25 cellular contexts compared by ENCODE assay signal in genomic region chr10:103510791-103511757, GRCh38. TPM values are rescaled to one million over a fixed set of nuclear protein-coding genes. Genes with fewer than 3 reads are reported as not detected.
A peak's percentile ranks its signal among the peaks of the same experiment; 100 is the strongest.
DNase-seq lines count a peak whose midpoint lies in the region; FAIRE-seq lines count a peak whose summit lies in the region.
"Had no signal": no experiment of that assay in that cellular context is flagged by ENCODE, and none has a peak within 500 bp of the region (broad histone marks: within the 10 kb centered on the region; RNA-seq: fewer than 3 reads in every experiment).

No MANE protein-coding gene starts in this region.

- no peaks in the 10 kb centered on the region for H3K27me3 ChIP-seq in H7 (ENCODE audit: control insufficient read depth, insufficient read depth, low read length)
- H3K27me3 ChIP-seq in small intestine (ENCODE audit: control insufficient read depth in 2 of 2, insufficient read depth in 2 of 2, low read length in 2 of 2): no peaks in the 10 kb centered on the region

- no peak overlapping the region for H3K27ac ChIP-seq in small intestine (ENCODE audit: low read depth in 1 of 2, low read length in 1 of 2)
- H3K27ac ChIP-seq: A549 had no signal

- 68 to 83% (median 70%) methylated on average over 10 of the region's 10 CpGs for WGBS in small intestine, 3 donors

- FAIRE-seq in small intestine (lab: Jason Lieb, UNC) (no peak), RCC 7860 (lab: Jason Lieb, UNC) (no peak)
- FAIRE-seq: A549, D721Med, GM12892 had no signal

- H3K9me3 ChIP-seq in small intestine (ENCODE audit: control insufficient read depth, low read depth): no peaks in the 10 kb centered on the region
- H3K9me3 ChIP-seq: A549 had no signal

- peaks cover 2 to 3% of the 10 kb centered on the region in 2 donors for H3K4me1 ChIP-seq in small intestine (ENCODE audit: control insufficient read depth in 2 of 2, insufficient read depth in 1 of 2, low read depth in 1 of 2, low read length in 1 of 2)
- H3K4me1 ChIP-seq: A549 had no signal

- peak; percentile 0 for DNase-seq in AG08395 (ENCODE audit: low spot score)
- peak; percentile 19 for DNase-seq in H7
- peak; percentile 17 for DNase-seq in islet precursor cell
- DNase-seq in small intestine: peak; percentile 68
- no peak for DNase-seq in NCI-H2196 (lab: John Stamatoyannopoulos, UW; ENCODE audit: unreplicated experiment)
- DNase-seq in stimulated activated CD4-positive, alpha-beta T cell treated with anti-CD3 and anti-CD28 coated beads, Interleukin-1b, Interleukin-23, amount 100 ng/mL, for 48 hours: no peak
- DNase-seq in RCC 7860 (ENCODE audit: low spot score): no peak
- no peak for DNase-seq in NAMALWA (ENCODE audit: low spot score)
- DNase-seq: C1 segment of cervical spinal cord; CD8-positive, alpha-beta memory T cell; Kasumi-1; MM.1S; NCI-H1092 treated with DMSO at 0.1 percent for 48 hours; NCI-H146; NCI-H2029 treated with DMSO at 0.1 percent for 48 hours; NCI-H2171 treated with DMSO at 0.1 percent for 48 hours; NCI-H774; OCI-M1; SHP77 had no signal

- no peak overlapping the region for H3K4me3 ChIP-seq in H7 (ENCODE audit: insufficient read depth, low read depth, low read length)
- no peak overlapping the region for H3K4me3 ChIP-seq in small intestine (ENCODE audit: low read depth in 1 of 2, low read length in 2 of 2)
- H3K4me3 ChIP-seq: A549, GM23338 had no signal

- no peaks in the 10 kb centered on the region for H3K36me3 ChIP-seq in H7 (replicated peaks; ENCODE audit: control insufficient read depth, insufficient read depth, low read length)
- no peaks in the 10 kb centered on the region for H3K36me3 ChIP-seq in small intestine (ENCODE audit: control insufficient read depth in 2 of 2, insufficient read depth in 2 of 2, low read length in 2 of 2)

RNA-seq across cellular contexts. Expression of gene NEURL1, which starts 17.6 kb away (rescaled TPM):
- total RNA-seq in H7 (2014; rRNA removed; shearing (Covaris generic)): 7.9 and 16.5 TPM in 2 replicates
- 10 to 100 TPM; 14.6 to 25.7 (median 15.9) TPM for polyA plus RNA-seq in small intestine
- total RNA-seq: NCI-H460, RPMI7951 had no signal

RNA-seq across cellular contexts. Expression of gene CALHM3, which starts 32.0 kb away (rescaled TPM):
- total RNA-seq in H7 (2014; rRNA removed; shearing (Covaris generic)): 0.10 and 0.15 TPM in 2 replicates
- not detected for polyA plus RNA-seq in small intestine
- total RNA-seq: CD8-positive, alpha-beta memory T cell; NCI-H460 had no signal
- polyA plus RNA-seq: CD8-positive, alpha-beta memory T cell had no signal

RNA-seq across cellular contexts. Expression of gene CALHM1, which starts 52.4 kb away (rescaled TPM):
- 0.07 TPM in 1 of 2 replicates, not detected in the other for total RNA-seq in H7 (2014; rRNA removed; shearing (Covaris generic))
- polyA plus RNA-seq in small intestine: under 1 TPM in 1 of 3 donors, not detected in 2; 0.03 TPM
- total RNA-seq: CD8-positive, alpha-beta memory T cell; GM23338; NCI-H460; RPMI7951 had no signal
- polyA plus RNA-seq: A549; CD8-positive, alpha-beta memory T cell had no signal

RNA-seq across cellular contexts. Expression of gene CALHM2, which starts 58.9 kb away (rescaled TPM):
- 2.4 and 3.4 TPM in 2 replicates for total RNA-seq in H7 (2014; rRNA removed; shearing (Covaris generic))
- 10 to 100 TPM in 1 of 3 donors, 1 to 10 TPM in 2; 1.1 to 29.1 (median 5.4) TPM for polyA plus RNA-seq in small intestine

Comparison
In these comparisons a context has a peak if more than half of its experiments do, and no peak if none do; other contexts are left out.
1. DNase-seq: peak in AG08395 (single experiment), H7 (single experiment), islet precursor cell (single experiment) and small intestine (single experiment); none in NCI-H2196 (single experiment), stimulated activated CD4-positive, alpha-beta T cell treated with anti-CD3 and anti-CD28 coated beads, Interleukin-1b, Interleukin-23, amount 100 ng/mL, for 48 hours (single experiment), RCC 7860 (single experiment) and NAMALWA (single experiment).